Comparison of ENCODE assay signal across 17 cellular contexts in the genomic region with DNA sequence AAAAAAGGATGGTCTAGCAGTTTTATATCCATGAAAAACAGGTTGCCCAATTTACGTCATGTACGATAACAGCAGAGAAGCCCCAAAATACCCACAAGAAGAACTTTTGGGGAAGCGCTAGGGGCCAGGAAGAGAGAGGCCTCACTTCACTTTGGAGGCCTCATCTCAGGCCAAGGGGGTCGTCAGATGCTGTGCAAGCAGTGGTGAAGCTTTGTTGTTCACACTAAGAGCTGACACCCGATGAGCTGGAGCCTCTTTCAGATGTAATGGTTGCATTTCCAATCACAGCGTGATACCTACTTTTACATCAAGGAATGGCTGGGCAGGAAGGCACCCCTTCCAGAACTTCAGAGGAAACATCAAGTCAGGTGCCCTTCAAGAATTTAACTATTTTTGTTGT.
DNase-seq lines count a peak whose midpoint lies in the region; FAIRE-seq and TF ChIP-seq lines count a peak whose summit lies in the region.
"Had no signal": no experiment of that assay in that cellular context is flagged by ENCODE, and none has a peak within 500 bp of the region (broad histone marks: within the 10 kb centered on the region; RNA-seq: fewer than 3 reads in every experiment).

No MANE protein-coding gene starts in this region.

- TF ChIP-seq RAD21 in H1 (IDR thresholded peaks at IDR 0.05 in 1 of 2, conservative IDR thresholded peaks at IDR 0.05 in 1 of 2; ENCODE audit: low read depth in 2 of 2, low read length in 2 of 2) = no peak

- DNase-seq in H9 (no peak), H1 (ENCODE audit: low read depth in 1 of 2, low spot score in 2 of 2) (no peak), osteocyte (ENCODE audit: extremely low spot score, unreplicated experiment) (peak; percentile 19), esophagus squamous epithelium (lab: John Stamatoyannopoulos, UW) (no peak), putamen (ENCODE audit: low spot score) (no peak), GM19238 (ENCODE audit: insufficient read length, low spot score) (no peak)
- DNase-seq: Calu3; CD4-positive, alpha-beta T cell; DMS79 had no signal

- 0 out of 2 replicates have a peak, but pooled peaks cover 8% of the 10 kb centered on the region for H3K4me1 ChIP-seq in H9 (ENCODE audit: insufficient read depth, low read length)
- peaks cover 2 to 11% (median 7%) of the 10 kb centered on the region in 4 experiments for H3K4me1 ChIP-seq in H1 (replicated peaks in 1 of 4; ENCODE audit: control insufficient read depth in 3 of 4, insufficient read depth in 4 of 4, low read length in 3 of 4)
- H3K4me1 ChIP-seq in iPS-18a (ENCODE audit: control insufficient read depth, low read depth, low read length) = peaks cover 23% of the 10 kb centered on the region
- peaks cover 0 to 14% (median 0%) of the 10 kb centered on the region in 3 donors for H3K4me1 ChIP-seq in esophagus squamous epithelium

- H3K23me2 ChIP-seq in H9 (ENCODE audit: insufficient read length, low read depth, low read length, poor library complexity, severe bottlenecking) (peaks cover 4% of the 10 kb centered on the region), H1 (ENCODE audit: low read depth, low read length) (no peaks in the 10 kb centered on the region)

- H4K20me1 ChIP-seq in H9 (ENCODE audit: control insufficient read depth, insufficient read depth, insufficient read length) = no peaks in the 10 kb centered on the region
- H4K20me1 ChIP-seq in H1 (replicated peaks in 1 of 2; ENCODE audit: control insufficient read depth in 1 of 2, insufficient read depth in 2 of 2, low read length in 2 of 2) = no peaks in the 10 kb centered on the region

- no peak for TF ChIP-seq POLR2A in H1 (IDR thresholded peaks at IDR 0.05; ENCODE audit: control extremely low read depth in 1 of 2, low read depth in 2 of 2, low read length in 2 of 2)
- TF ChIP-seq POLR2A in esophagus squamous epithelium (IDR thresholded peaks at IDR 0.05) = no peak

- H2AK5ac ChIP-seq in H9 (ENCODE audit: insufficient read length, low read length) (no peak overlapping the region), H1 (ENCODE audit: low read depth, low read length) (no peak overlapping the region)

- H3K4me2 ChIP-seq in H9 (ENCODE audit: insufficient read depth, insufficient read length, low read length) = no peak overlapping the region
- H3K4me2 ChIP-seq in H1 (ENCODE audit: insufficient read depth in 1 of 2, low read depth in 2 of 2, low read length in 2 of 2) = peak overlapping the region in 1 of 2 experiments; percentile 29; a peak in 2 of 4 replicates

- POLR2A ChIA-PET in H1 (lab: Charles Lee; ENCODE audit: partially characterized antibody) = no interaction called here

- no peak overlapping the region for H4K91ac ChIP-seq in H9 (ENCODE audit: insufficient read length, low read depth, low read length)
- no peak overlapping the region for H4K91ac ChIP-seq in H1 (replicated peaks; ENCODE audit: insufficient read length, low read length)

- H4K5ac ChIP-seq in H9 (ENCODE audit: insufficient read length, low read depth, low read length) (no peak overlapping the region), H1 (ENCODE audit: insufficient read length, low read depth, low read length) (no peak overlapping the region)

- H3K4me3 ChIP-seq in H1 (ENCODE audit: extremely low read depth in 1 of 4, insufficient read depth in 2 of 4, low read depth in 3 of 4, low read length in 4 of 4) (peak overlapping the region in 1 of 4 experiments; percentile 21; a peak in 1 of 8 replicates), iPS-18a (ENCODE audit: low read length) (peak overlapping the region; percentile 19), esophagus squamous epithelium (no peak overlapping the region)

- WGBS in H9 (ENCODE audit: extremely low coverage, insufficient read length, low lambda C conversion rate) = no CpG with 5 or more reads among the region's 6 CpGs
- 55% methylated on average over 6 of the region's 6 CpGs; no CpG with 5 or more reads in 1 of the 2 experiments for WGBS in H1 (ENCODE audit: extremely low coverage in 1 of 2, insufficient coverage in 1 of 2, insufficient read length in 1 of 2, insufficient replicate concordance in 2 of 2, low coverage in 1 of 2, low lambda C conversion rate in 2 of 2, missing lambda C conversion rate in 1 of 2), 2 experiments
- 78 to 90% methylated on average over 6 of the region's 6 CpGs for WGBS in esophagus squamous epithelium, 2 donors

- H4K8ac ChIP-seq in H9 (replicated peaks; ENCODE audit: insufficient read length, low read depth, low read length) = no peak overlapping the region
- H4K8ac ChIP-seq in H1 (ENCODE audit: extremely low read depth, insufficient read depth, low read length) = no peak overlapping the region

- H2BK5ac ChIP-seq in H9 (ENCODE audit: insufficient read length, low read length) = no peak overlapping the region
- 0 out of 2 replicates have a peak overlapping the region, but pooled peaks have one; percentile 26 for H2BK5ac ChIP-seq in H1 (ENCODE audit: low read depth, low read length)

- H3K9me3 Mint-ChIP-seq in H9 (peaks cover 9 to 15% of the 10 kb centered on the region in 2 experiments; a peak in 4 of 5 replicates), osteocyte (ENCODE audit: unreplicated experiment) (peaks cover 4% of the 10 kb centered on the region)
- H3K9me3 Mint-ChIP-seq: CD4-positive, alpha-beta T cell had no signal

- H3T11ph ChIP-seq in H9 (ENCODE audit: low read length) = no peak overlapping the region

- H3K23ac ChIP-seq in H9 (ENCODE audit: insufficient read length, low read depth, low read length) = no peak overlapping the region
- H3K23ac ChIP-seq in H1 (ENCODE audit: insufficient read length) = no peak overlapping the region

- H2AFZ ChIP-seq in H9 (ENCODE audit: low read length) = no peak overlapping the region
- no peak overlapping the region for H2AFZ ChIP-seq in H1 (ENCODE audit: low read length)

- H3K27ac Mint-ChIP-seq in H9 = peak overlapping the region; percentile 66 to 85 (median 67); a peak in 3 of 7 replicates
- H3K27ac Mint-ChIP-seq in osteocyte (ENCODE audit: unreplicated experiment) = no peak overlapping the region
- H3K27ac Mint-ChIP-seq: B cell; CD4-positive, alpha-beta T cell had no signal

- H3K27me3 ChIP-seq in H9 (ENCODE audit: insufficient read depth, low read length) = no peaks in the 10 kb centered on the region
- H3K27me3 ChIP-seq in H1 (replicated peaks in 1 of 4; ENCODE audit: control insufficient read depth in 3 of 4, extremely low read depth in 1 of 4, insufficient read depth in 3 of 4, low read length in 3 of 4) = peaks cover 0 to 3% (median under 1%) of the 10 kb centered on the region in 4 experiments; a peak in 2 of 7 replicates
- no peaks in the 10 kb centered on the region for H3K27me3 ChIP-seq in iPS-18a (ENCODE audit: control insufficient read depth, insufficient read depth, low read length)
- H3K27me3 ChIP-seq in esophagus squamous epithelium = no peaks in the 10 kb centered on the region

- H3K27ac ChIP-seq in H9 (ENCODE audit: insufficient read length, low read depth, low read length) (no peak overlapping the region), H1 (ENCODE audit: low read depth, low read length) (no peak overlapping the region), iPS-18a (ENCODE audit: low read length) (no peak overlapping the region), esophagus squamous epithelium (no peak overlapping the region)

- no peak overlapping the region for H3K14ac ChIP-seq in H9 (ENCODE audit: insufficient read depth, low read length)
- H3K14ac ChIP-seq in H1 (ENCODE audit: insufficient read length) = no peak overlapping the region

- H2BK120ac ChIP-seq in H9 (ENCODE audit: low read depth, low read length, poor library complexity, severe bottlenecking) (no peak overlapping the region), H1 (replicated peaks; ENCODE audit: low read depth, low read length) (no peak overlapping the region)

- H3K9me3 ChIP-seq in H9 (ENCODE audit: control insufficient read depth, low read depth, low read length) = no peaks in the 10 kb centered on the region
- H3K9me3 ChIP-seq in H1 (ENCODE audit: insufficient read depth in 2 of 2, low read depth in 1 of 2, low read length in 1 of 2) = peaks cover 4% of the 10 kb centered on the region in 2 experiments; a peak in 3 of 4 replicates
- H3K9me3 ChIP-seq in iPS-18a (ENCODE audit: control insufficient read depth, low read depth, low read length) = no peaks in the 10 kb centered on the region
- no peaks in the 10 kb centered on the region for H3K9me3 ChIP-seq in esophagus squamous epithelium

- H2BK20ac ChIP-seq in H9 (ENCODE audit: low read depth, low read length, poor library complexity, severe bottlenecking) (no peak overlapping the region), H1 (ENCODE audit: low read length) (no peak overlapping the region)

- H3K18ac ChIP-seq in H9 (ENCODE audit: insufficient read length, low read depth, low read length) = no peak overlapping the region
- no peak overlapping the region for H3K18ac ChIP-seq in H1 (ENCODE audit: extremely low read depth, low read length)

- no peak overlapping the region for H3K9ac ChIP-seq in H9 (ENCODE audit: extremely low read depth, insufficient read length, low read length)
- no peak overlapping the region for H3K9ac ChIP-seq in H1 (replicated peaks in 1 of 4; ENCODE audit: extremely low read depth in 1 of 4, low read depth in 3 of 4, low read length in 3 of 4)
- H3K9ac ChIP-seq in iPS-18a (ENCODE audit: low read length) = no peak overlapping the region

- intact Hi-C loops in esophagus squamous epithelium (cut with DNase I) = no loop called here

- peak; percentile 65 for FAIRE-seq in H1 (lab: Jason Lieb, UNC)
- FAIRE-seq: A204.1, G401.6, GM12891, GM19239, H54, HepG2 had no signal

- TF ChIP-seq CTCF in H9 (conservative IDR thresholded peaks at IDR 0.05) (no peak), H1 (IDR thresholded peaks at IDR 0.05; ENCODE audit: control extremely low read depth in 1 of 3, insufficient read depth in 1 of 3, low read depth in 1 of 3, low read length in 3 of 3) (no peak), osteocyte (IDR thresholded peaks at IDR 0.05) (no peak), esophagus squamous epithelium (IDR thresholded peaks at IDR 0.05) (no peak)

- H3K36me3 ChIP-seq in H1 (ENCODE audit: control insufficient read depth in 2 of 4, insufficient read depth in 4 of 4, low read length in 3 of 4) (no peaks in the 10 kb centered on the region), iPS-18a (ENCODE audit: control insufficient read depth, low read depth, low read length) (no peaks in the 10 kb centered on the region), esophagus squamous epithelium (no peaks in the 10 kb centered on the region)

- H3K4me1 Mint-ChIP-seq in H9 = peaks cover 37 to 40% of the 10 kb centered on the region in 2 experiments
- peaks cover 19% of the 10 kb centered on the region for H3K4me1 Mint-ChIP-seq in osteocyte (ENCODE audit: unreplicated experiment)
- H3K4me1 Mint-ChIP-seq: B cell had no signal

- H2BK12ac ChIP-seq in H9 (ENCODE audit: insufficient read length, low read depth, low read length) (no peak overlapping the region), H1 (ENCODE audit: low read depth, low read length) (no peak overlapping the region)

- H3K27me3 Mint-ChIP-seq in H9 (ENCODE audit: low read depth) (peaks cover 23% of the 10 kb centered on the region), osteocyte (ENCODE audit: unreplicated experiment) (no peaks in the 10 kb centered on the region)
- H3K27me3 Mint-ChIP-seq: B cell had no signal

- CTCF ChIA-PET in H1 (lab: Charles Lee; ENCODE audit: partially characterized antibody) = interaction anchor here (0.6 to 1.7 kb wide), 2 partner anchors 10 to 69 kb away, joined by 3 to 4 read pairs; no protein-coding TSS in a partner anchor

- H3K36me3 Mint-ChIP-seq in H9 (ENCODE audit: insufficient read depth in 1 of 3, low read depth in 3 of 3) (peaks cover 4 to 15% (median 10%) of the 10 kb centered on the region in 3 experiments; a peak in 6 of 7 replicates), osteocyte (ENCODE audit: unreplicated experiment) (no peaks in the 10 kb centered on the region)

- H3K79me2 ChIP-seq in H9 (ENCODE audit: insufficient read depth, low read length) = no peaks in the 10 kb centered on the region
- no peaks in the 10 kb centered on the region for H3K79me2 ChIP-seq in H1 (ENCODE audit: control insufficient read depth in 1 of 2, insufficient read depth in 2 of 2, low read length in 2 of 2)

- H3K56ac ChIP-seq in H9 (ENCODE audit: insufficient read length, low read depth, low read length) = no peak overlapping the region
- H3K56ac ChIP-seq in H1 (replicated peaks; ENCODE audit: insufficient read length, low read depth, low read length) = no peak overlapping the region

- H2BK15ac ChIP-seq in H9 (ENCODE audit: low read depth, low read length) (no peak overlapping the region), H1 (ENCODE audit: low read length) (no peak overlapping the region)

- H3K79me1 ChIP-seq in H9 (ENCODE audit: insufficient read depth, low read depth, low read length, poor library complexity, severe bottlenecking) = no peaks in the 10 kb centered on the region
- H3K79me1 ChIP-seq in H1 (ENCODE audit: low read depth, low read length) = no peaks in the 10 kb centered on the region

- H3K4ac ChIP-seq in H9 (ENCODE audit: low read depth, low read length) (no peak overlapping the region), H1 (replicated peaks; ENCODE audit: insufficient read length, low read depth, low read length) (no peak overlapping the region)

- H3K4me3 Mint-ChIP-seq in H9 = no peak overlapping the region
- no peak overlapping the region for H3K4me3 Mint-ChIP-seq in osteocyte (ENCODE audit: unreplicated experiment)
- H3K4me3 Mint-ChIP-seq: B cell; CD4-positive, alpha-beta T cell had no signal

- no peak for TF ChIP-seq EP300 in H1 (IDR thresholded peaks at IDR 0.05; ENCODE audit: borderline replicate concordance in 1 of 2, low read depth in 2 of 2, low read length in 2 of 2)
